1 cellular context compared by ENCODE assay signal in the genomic region with DNA sequence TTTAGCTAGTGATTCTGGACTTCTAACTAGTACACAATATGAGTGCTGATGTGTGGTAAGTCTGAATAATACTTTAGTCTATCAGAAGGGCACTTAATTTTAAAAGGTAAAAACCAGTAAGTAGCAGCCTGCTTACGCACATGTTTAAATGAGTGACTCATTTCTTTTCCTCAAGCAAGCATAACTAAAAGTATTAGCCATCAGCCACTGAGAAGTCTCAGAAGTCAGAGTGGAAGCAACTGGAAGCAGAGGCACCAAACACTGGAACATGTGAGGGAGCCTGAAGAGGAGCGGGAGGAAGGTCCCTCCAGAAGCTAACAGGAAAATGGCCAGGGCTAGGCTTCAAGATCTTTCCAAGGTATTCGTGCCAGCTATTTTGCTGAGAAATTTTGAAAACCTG.
TF ChIP-seq lines count a peak whose summit lies in the region.

No MANE protein-coding gene starts in this region.

TF ChIP-seq in SK-N-SH, 30 proteins besides CTCF, POLR2A, EP300 and RAD21 (continued from another document):
- no peak for TF ChIP-seq RCOR1 (IDR thresholded peaks at IDR 0.05; ENCODE audit: low read length)
- no peak for TF ChIP-seq NRF1 (IDR thresholded peaks at IDR 0.05; ENCODE audit: low read depth, low read length)
- TF ChIP-seq, protein P1, sequence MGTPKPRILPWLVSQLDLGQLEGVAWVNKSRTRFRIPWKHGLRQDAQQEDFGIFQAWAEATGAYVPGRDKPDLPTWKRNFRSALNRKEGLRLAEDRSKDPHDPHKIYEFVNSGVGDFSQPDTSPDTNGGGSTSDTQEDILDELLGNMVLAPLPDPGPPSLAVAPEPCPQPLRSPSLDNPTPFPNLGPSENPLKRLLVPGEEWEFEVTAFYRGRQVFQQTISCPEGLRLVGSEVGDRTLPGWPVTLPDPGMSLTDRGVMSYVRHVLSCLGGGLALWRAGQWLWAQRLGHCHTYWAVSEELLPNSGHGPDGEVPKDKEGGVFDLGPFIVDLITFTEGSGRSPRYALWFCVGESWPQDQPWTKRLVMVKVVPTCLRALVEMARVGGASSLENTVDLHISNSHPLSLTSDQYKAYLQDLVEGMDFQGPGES (IDR thresholded peaks at IDR 0.05; ENCODE audit: low read depth, low read length), result no peak
- no peak for TF ChIP-seq FOXJ3 (CRISPR knock-in tag; IDR thresholded peaks at IDR 0.05)
- no peak for TF ChIP-seq USF2 (IDR thresholded peaks at IDR 0.05; ENCODE audit: borderline replicate concordance, low read depth, low read length)
- TF ChIP-seq RFX5 (IDR thresholded peaks at IDR 0.05; ENCODE audit: low read length), result no peak
- no peak for TF ChIP-seq GATA2 (CRISPR knock-in tag; IDR thresholded peaks at IDR 0.05)
- TF ChIP-seq CHD2 (IDR thresholded peaks at IDR 0.05; ENCODE audit: low read length, partially characterized antibody), result no peak
- TF ChIP-seq TCF12 (IDR thresholded peaks at IDR 0.05), result peak; percentile 60; the same call in 1 of the 2 replicates
- no peak for TF ChIP-seq SIN3A (IDR thresholded peaks at IDR 0.05; ENCODE audit: borderline replicate concordance, low read depth, low read length)
- TF ChIP-seq SMC3 (IDR thresholded peaks at IDR 0.05; ENCODE audit: low read depth, low read length), result no peak
- TF ChIP-seq TAF1 (IDR thresholded peaks at IDR 0.05; ENCODE audit: borderline replicate concordance, low read depth, low read length), result no peak
- no peak for TF ChIP-seq POLR2AphosphoS5 (IDR thresholded peaks at IDR 0.05; ENCODE audit: low read depth, low read length)
- peak; percentile 80; the same call in 1 of the 2 replicates for TF ChIP-seq FOSL2 (IDR thresholded peaks at IDR 0.05; ENCODE audit: borderline replicate concordance, low read depth)
- no peak for TF ChIP-seq MXI1 (IDR thresholded peaks at IDR 0.05; ENCODE audit: low read depth, low read length)
- TF ChIP-seq JUND (IDR thresholded peaks at IDR 0.05), result peak; percentile 65; the same call in 1 of the 2 replicates
- TF ChIP-seq MEF2A (IDR thresholded peaks at IDR 0.05; ENCODE audit: borderline replicate concordance, low read depth), result no peak
- TF ChIP-seq, protein P2, sequence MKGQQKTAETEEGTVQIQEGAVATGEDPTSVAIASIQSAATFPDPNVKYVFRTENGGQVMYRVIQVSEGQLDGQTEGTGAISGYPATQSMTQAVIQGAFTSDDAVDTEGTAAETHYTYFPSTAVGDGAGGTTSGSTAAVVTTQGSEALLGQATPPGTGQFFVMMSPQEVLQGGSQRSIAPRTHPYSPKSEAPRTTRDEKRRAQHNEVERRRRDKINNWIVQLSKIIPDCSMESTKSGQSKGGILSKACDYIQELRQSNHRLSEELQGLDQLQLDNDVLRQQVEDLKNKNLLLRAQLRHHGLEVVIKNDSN (IDR thresholded peaks at IDR 0.05; ENCODE audit: borderline replicate concordance, low read depth), result no peak
- TF ChIP-seq NFIC (IDR thresholded peaks at IDR 0.05; ENCODE audit: borderline replicate concordance), result no peak
- TF ChIP-seq ELF1 (IDR thresholded peaks at IDR 0.05), result no peak
- TF ChIP-seq ZBTB33 (IDR thresholded peaks at IDR 0.05; ENCODE audit: borderline replicate concordance, low read depth), result no peak
- TF ChIP-seq TEAD4 (IDR thresholded peaks at IDR 0.05; ENCODE audit: borderline replicate concordance, insufficient read depth), result no peak
- TF ChIP-seq MAX (IDR thresholded peaks at IDR 0.05; ENCODE audit: low read depth), result peak; percentile 81
- no peak for TF ChIP-seq RXRA (IDR thresholded peaks at IDR 0.05; ENCODE audit: borderline replicate concordance, low read depth)
- no peak for TF ChIP-seq GABPA (IDR thresholded peaks at IDR 0.05; ENCODE audit: low read depth)
- 0 out of 2 replicates have a peak, but pooled peaks have one; percentile 19 for TF ChIP-seq PBX3 (IDR thresholded peaks at IDR 0.05)
- no peak for TF ChIP-seq FOXM1 (IDR thresholded peaks at IDR 0.05; ENCODE audit: low read depth)
- TF ChIP-seq, protein P3, sequence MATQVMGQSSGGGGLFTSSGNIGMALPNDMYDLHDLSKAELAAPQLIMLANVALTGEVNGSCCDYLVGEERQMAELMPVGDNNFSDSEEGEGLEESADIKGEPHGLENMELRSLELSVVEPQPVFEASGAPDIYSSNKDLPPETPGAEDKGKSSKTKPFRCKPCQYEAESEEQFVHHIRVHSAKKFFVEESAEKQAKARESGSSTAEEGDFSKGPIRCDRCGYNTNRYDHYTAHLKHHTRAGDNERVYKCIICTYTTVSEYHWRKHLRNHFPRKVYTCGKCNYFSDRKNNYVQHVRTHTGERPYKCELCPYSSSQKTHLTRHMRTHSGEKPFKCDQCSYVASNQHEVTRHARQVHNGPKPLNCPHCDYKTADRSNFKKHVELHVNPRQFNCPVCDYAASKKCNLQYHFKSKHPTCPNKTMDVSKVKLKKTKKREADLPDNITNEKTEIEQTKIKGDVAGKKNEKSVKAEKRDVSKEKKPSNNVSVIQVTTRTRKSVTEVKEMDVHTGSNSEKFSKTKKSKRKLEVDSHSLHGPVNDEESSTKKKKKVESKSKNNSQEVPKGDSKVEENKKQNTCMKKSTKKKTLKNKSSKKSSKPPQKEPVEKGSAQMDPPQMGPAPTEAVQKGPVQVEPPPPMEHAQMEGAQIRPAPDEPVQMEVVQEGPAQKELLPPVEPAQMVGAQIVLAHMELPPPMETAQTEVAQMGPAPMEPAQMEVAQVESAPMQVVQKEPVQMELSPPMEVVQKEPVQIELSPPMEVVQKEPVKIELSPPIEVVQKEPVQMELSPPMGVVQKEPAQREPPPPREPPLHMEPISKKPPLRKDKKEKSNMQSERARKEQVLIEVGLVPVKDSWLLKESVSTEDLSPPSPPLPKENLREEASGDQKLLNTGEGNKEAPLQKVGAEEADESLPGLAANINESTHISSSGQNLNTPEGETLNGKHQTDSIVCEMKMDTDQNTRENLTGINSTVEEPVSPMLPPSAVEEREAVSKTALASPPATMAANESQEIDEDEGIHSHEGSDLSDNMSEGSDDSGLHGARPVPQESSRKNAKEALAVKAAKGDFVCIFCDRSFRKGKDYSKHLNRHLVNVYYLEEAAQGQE (IDR thresholded peaks at IDR 0.05; ENCODE audit: low read depth, low read length), result no peak
